8 cellular contexts compared by ENCODE assay signal in the genomic region with DNA sequence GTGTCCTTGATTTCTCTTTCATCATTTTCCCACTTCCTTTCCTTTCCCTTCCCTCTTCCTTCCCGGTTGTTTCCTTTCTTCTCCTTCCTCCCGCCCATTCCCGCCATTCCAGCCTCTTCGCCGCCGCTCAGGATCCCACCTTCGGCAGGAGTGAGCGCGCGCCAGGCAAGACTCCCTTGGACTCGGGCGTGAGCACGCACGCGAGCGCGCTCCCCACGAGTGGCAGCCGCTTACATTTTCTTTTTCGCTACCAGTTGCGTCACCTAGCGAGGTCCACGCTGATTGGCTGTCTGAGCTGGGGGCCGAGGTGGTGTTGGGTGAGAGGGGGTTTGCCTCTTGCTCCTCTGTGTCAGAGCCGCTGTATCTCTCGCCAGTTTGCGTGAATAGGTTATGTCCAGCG. TPM values are rescaled to one million over a fixed set of nuclear protein-coding genes. Genes with fewer than 3 reads are reported as not detected.
DNase-seq lines count a peak whose midpoint lies in the region; ATAC-seq and TF ChIP-seq lines count a peak whose summit lies in the region.

No MANE protein-coding gene starts in this region.

- H3K9me3 ChIP-seq in naive thymus-derived CD4-positive, alpha-beta T cell (ENCODE audit: control insufficient read depth in 2 of 3, low read length in 3 of 3), result no peaks in the 10 kb centered on the region

- CTCF ChIA-PET in naive thymus-derived CD4-positive, alpha-beta T cell (lab: Charles Lee), result interaction anchor here (0.7 kb wide), 1 partner anchor 40 kb away, joined by 5 read pairs; no protein-coding TSS in a partner anchor

- TF ChIP-seq CTCF in GM12865 (IDR thresholded peaks at IDR 0.05; ENCODE audit: insufficient read depth, low read depth, low read length, missing control alignments) (no peak), epithelial cell of esophagus (IDR thresholded peaks at IDR 0.05; ENCODE audit: insufficient read depth, low read depth, low read length, missing control alignments) (no peak)

- intact Hi-C loops in naive thymus-derived CD4-positive, alpha-beta T cell (cut with micrococcal nuclease), result loop anchor here in 1 of 2 donors (2.0 kb wide), 1 partner anchor 16 kb away; no protein-coding TSS in a partner anchor

- H3K27me3 Mint-ChIP-seq in naive thymus-derived CD4-positive, alpha-beta T cell, result peaks cover 5 to 41% (median 18%) of the 10 kb centered on the region in 5 donors

- peak overlapping the region in 6 of 10 donors; percentile 68 to 90 (median 84) for H3K4me3 Mint-ChIP-seq in naive thymus-derived CD4-positive, alpha-beta T cell

- no peak overlapping the region for H3K27ac ChIP-seq in naive thymus-derived CD4-positive, alpha-beta T cell (ENCODE audit: low read depth, low read length)

- peak; percentile 64 for ATAC-seq in naive thymus-derived CD4-positive, alpha-beta T cell
- ATAC-seq in HG02678 (IDR thresholded peaks at IDR 0.05; ENCODE audit: unreplicated experiment), result no peak
- ATAC-seq in HG03342 (IDR thresholded peaks at IDR 0.05; ENCODE audit: unreplicated experiment), result no peak

- DNase-seq in GM12865 (ENCODE audit: low read depth) (peak; percentile 85), SW 1271 (lab: John Stamatoyannopoulos, UW) (peak; percentile 64 to 74), epithelial cell of esophagus (ENCODE audit: low read depth) (no peak), NCI-H526 treated with DMSO at 0.1 percent for 48 hours (lab: John Stamatoyannopoulos, UW) (no peak), NCI-H774 (lab: John Stamatoyannopoulos, UW) (no peak)
- peak in 2 of 9 donors; percentile 18 to 25 for DNase-seq in naive thymus-derived CD4-positive, alpha-beta T cell

- peak overlapping the region in 1 of 9 donors; percentile 53 for H3K27ac Mint-ChIP-seq in naive thymus-derived CD4-positive, alpha-beta T cell

- H3K36me3 Mint-ChIP-seq in naive thymus-derived CD4-positive, alpha-beta T cell, result peaks cover 0 to 4% (median 0%) of the 10 kb centered on the region in 5 donors

- no peaks in the 10 kb centered on the region for H3K4me1 ChIP-seq in naive thymus-derived CD4-positive, alpha-beta T cell (ENCODE audit: control insufficient read depth in 2 of 2, insufficient read depth in 2 of 2, low read length in 2 of 2)

- no peaks in the 10 kb centered on the region for H3K36me3 ChIP-seq in naive thymus-derived CD4-positive, alpha-beta T cell (ENCODE audit: control insufficient read depth in 2 of 3, insufficient read depth in 3 of 3, low read length in 3 of 3)

- POLR2A ChIA-PET in naive thymus-derived CD4-positive, alpha-beta T cell (lab: Charles Lee), result no interaction called here

- peaks cover 0 to 4% (median 0%) of the 10 kb centered on the region in 7 donors for H3K4me1 Mint-ChIP-seq in naive thymus-derived CD4-positive, alpha-beta T cell

- H3K27me3 ChIP-seq in naive thymus-derived CD4-positive, alpha-beta T cell (ENCODE audit: control insufficient read depth in 2 of 2, insufficient read depth in 2 of 2, low read length in 2 of 2), result no peaks in the 10 kb centered on the region

- H3K4me3 ChIP-seq in GM12865 (ENCODE audit: low read depth, low read length), result peak overlapping the region; percentile 55
- H3K4me3 ChIP-seq in epithelial cell of esophagus (ENCODE audit: low read length), result peak overlapping the region; percentile 29
- no peak overlapping the region for H3K4me3 ChIP-seq in naive thymus-derived CD4-positive, alpha-beta T cell (ENCODE audit: low read length)

- H3K9me3 Mint-ChIP-seq in naive thymus-derived CD4-positive, alpha-beta T cell, result peaks cover 0 to 6% (median 0%) of the 10 kb centered on the region in 11 donors

RNA-seq across cellular contexts. Expression of a gene that starts 11.8 kb away (rescaled TPM):
- not detected for total RNA-seq in naive thymus-derived CD4-positive, alpha-beta T cell
- not detected for polyA plus RNA-seq in naive thymus-derived CD4-positive, alpha-beta T cell

RNA-seq across cellular contexts. Expression of a gene that starts 24.9 kb away (rescaled TPM):
- not detected for total RNA-seq in naive thymus-derived CD4-positive, alpha-beta T cell
- polyA plus RNA-seq in naive thymus-derived CD4-positive, alpha-beta T cell, result not detected

RNA-seq across cellular contexts. Expression of a gene that starts 39.3 kb away (rescaled TPM):
- 10 to 100 TPM in 4 of 5 experiments, 1 to 10 TPM in 1; 8.9 to 38.2 (median 15.0) TPM for total RNA-seq in naive thymus-derived CD4-positive, alpha-beta T cell
- polyA plus RNA-seq in naive thymus-derived CD4-positive, alpha-beta T cell, result 10 to 100 TPM; 37.3 to 56.4 TPM

RNA-seq across cellular contexts. Expression of a gene that starts 51.1 kb away (rescaled TPM):
- 100 to 1,000 TPM in 2 of 5 experiments, 10 to 100 TPM in 3; 48.3 to 125 (median 91.4) TPM for total RNA-seq in naive thymus-derived CD4-positive, alpha-beta T cell
- polyA plus RNA-seq in naive thymus-derived CD4-positive, alpha-beta T cell, result 1 to 10 TPM; 1.4 to 2.9 TPM

Comparison
In these comparisons a context has a peak if more than half of its experiments do, and no peak if none do; other contexts are left out.
1. DNase-seq: peak in GM12865 (single experiment) and SW 1271 (2 of 2); none in epithelial cell of esophagus (single experiment), NCI-H526 treated with DMSO at 0.1 percent for 48 hours (single experiment) and NCI-H774 (single experiment).